ENCODE assay signal across 9 cellular contexts in genomic region chr7:33903770-33904679, GRCh38. TPM values are rescaled to one million over a fixed set of nuclear protein-coding genes. Genes with fewer than 3 reads are reported as not detected.
DNase-seq lines count a peak whose midpoint lies in the region; ATAC-seq and TF ChIP-seq lines count a peak whose summit lies in the region.
"Had no signal": no experiment of that assay in that cellular context is flagged by ENCODE, and none has a peak within 500 bp of the region (broad histone marks: within the 10 kb centered on the region; RNA-seq: fewer than 3 reads in every experiment).

No MANE protein-coding gene starts in this region.

- no peaks in the 10 kb centered on the region for H3K36me3 ChIP-seq in body of pancreas (replicated peaks in 1 of 2; ENCODE audit: insufficient read depth in 1 of 2, low read depth in 2 of 2)

- intact Hi-C loops in body of pancreas (cut with DNase I) = no loop called here

- H3K4me1 ChIP-seq in body of pancreas = peaks cover 20% of the 10 kb centered on the region

- peak overlapping the region in 1 of 2 donors; percentile 32 for H3K4me3 ChIP-seq in body of pancreas
- H3K4me3 ChIP-seq in iPS-18c (ENCODE audit: insufficient read depth, low read depth, low read length) = peak overlapping the region; percentile 86
- peak overlapping the region; percentile 62 for H3K4me3 ChIP-seq in retinal pigment epithelial cell (ENCODE audit: low read length)

- DNase-seq in NCI-H510A treated with DMSO at 0.1 percent for 48 hours (lab: John Stamatoyannopoulos, UW) = peak; percentile 63
- DNase-seq in NCI-H510A (lab: John Stamatoyannopoulos, UW) = no peak
- DNase-seq in NCI-H1694 (lab: John Stamatoyannopoulos, UW) = peak; percentile 29
- peak; percentile 12 to 23 (median 14) for DNase-seq in body of pancreas
- no peak for DNase-seq in retinal pigment epithelial cell (ENCODE audit: low read depth)
- no peak for DNase-seq in erythroblast (lab: John Stamatoyannopoulos, UW)
- DNase-seq: DND-41 had no signal

- TF ChIP-seq CTCF in body of pancreas (IDR thresholded peaks at IDR 0.05) (no peak), retinal pigment epithelial cell (conservative IDR thresholded peaks at IDR 0.05; ENCODE audit: low read depth, low read length) (no peak)

- H3K9me3 ChIP-seq in body of pancreas (no peaks in the 10 kb centered on the region), iPS-18c (ENCODE audit: control insufficient read depth, insufficient read depth, low read length) (no peaks in the 10 kb centered on the region)

- no peak overlapping the region for H3K27ac ChIP-seq in body of pancreas

- ATAC-seq in body of pancreas (peak; percentile 59), HG03175 (IDR thresholded peaks at IDR 0.05; ENCODE audit: unreplicated experiment) (no peak)

- H3K27me3 ChIP-seq in body of pancreas = peaks cover 0 to 24% of the 10 kb centered on the region in 2 donors

- TF ChIP-seq POLR2A in body of pancreas (IDR thresholded peaks at IDR 0.05) (no peak), erythroblast (IDR thresholded peaks at IDR 0.05; ENCODE audit: low read length) (no peak)

- WGBS in body of pancreas, 2 donors = 2 to 4% methylated on average over 29 to 56 of the region's 56 CpGs

RNA-seq across cellular contexts. Expression of gene BMPER, which starts 1.3 kb away (rescaled TPM):
- under 1 TPM; 0.33 to 0.78 TPM for total RNA-seq in body of pancreas

Comparison
In these comparisons a context has a peak if more than half of its experiments do, and no peak if none do; other contexts are left out.
1. DNase-seq: peak in NCI-H510A treated with DMSO at 0.1 percent for 48 hours (single experiment), NCI-H1694 (single experiment) and body of pancreas (4 of 4); none in NCI-H510A (single experiment), retinal pigment epithelial cell (single experiment) and erythroblast (0 of 2).